In genomic region chr16:30527635-30528178, GRCh38 we compare ENCODE assay signal across 8 cellular contexts. TPM values are rescaled to one million over a fixed set of nuclear protein-coding genes. Genes with fewer than 3 reads are reported as not detected.
A peak's percentile ranks its signal among the peaks of the same experiment; 100 is the strongest.
DNase-seq lines count a peak whose midpoint lies in the region; ATAC-seq, FAIRE-seq and TF ChIP-seq lines count a peak whose summit lies in the region.

No MANE protein-coding gene starts in this region.

- peak; percentile 50 for ATAC-seq in GM12878
- no peak for ATAC-seq in lung (ENCODE audit: insufficient read depth, low FRiP score)
- ATAC-seq in upper lobe of left lung (ENCODE audit: low FRiP score in 2 of 2) = no peak

- TF ChIP-seq RAD21 in GM12878 (IDR thresholded peaks at IDR 0.05; ENCODE audit: insufficient read depth, low read depth, low read length) = no peak

- SMC1A ChIA-PET in GM12878 (lab: Charles Lee; ENCODE audit: uncharacterized antibody, unreplicated experiment) = interaction anchor here (0.8 to 2.0 kb wide), 6 partner anchors 30 to 97 kb away, joined by 3 to 10 read pairs (median 5); partner anchors contain the start of genes DCTPP1 and ITGAL

- peaks cover 2 to 3% of the 10 kb centered on the region in 2 experiments; a peak in 1 of 4 replicates for H3K36me3 ChIP-seq in GM12878 (ENCODE audit: control insufficient read depth in 2 of 2, insufficient read depth in 2 of 2, low read length in 1 of 2)
- peaks cover 0 to 12% of the 10 kb centered on the region in 2 donors for H3K36me3 ChIP-seq in lung (ENCODE audit: control insufficient read depth in 2 of 2, insufficient read depth in 2 of 2, low read length in 2 of 2)
- H3K36me3 ChIP-seq in upper lobe of left lung = peaks cover 0 to 36% (median 19%) of the 10 kb centered on the region in 4 donors

- no peak for TF ChIP-seq CTCF in NB4 (IDR thresholded peaks at IDR 0.05; ENCODE audit: low read depth, low read length)
- TF ChIP-seq CTCF in GM12878 (IDR thresholded peaks at IDR 0.05 in 2 of 3, conservative IDR thresholded peaks at IDR 0.05 in 1 of 3; ENCODE audit: control insufficient read depth in 2 of 3, extremely low read depth in 1 of 3, insufficient read depth in 1 of 3, low read depth in 3 of 3, low read length in 3 of 3) = no peak
- TF ChIP-seq CTCF in lung (IDR thresholded peaks at IDR 0.05; ENCODE audit: control extremely low read depth, extremely low read depth) = no peak
- TF ChIP-seq CTCF in upper lobe of left lung (IDR thresholded peaks at IDR 0.05) = no peak

- peak in 1 of 2 experiments; percentile 8; a peak in 1 of 4 replicates for TF ChIP-seq EP300 in GM12878 (IDR thresholded peaks at IDR 0.05; ENCODE audit: borderline replicate concordance in 1 of 2, control insufficient read depth in 1 of 2, low read depth in 2 of 2, low read length in 2 of 2)
- no peak for TF ChIP-seq EP300 in upper lobe of left lung (IDR thresholded peaks at IDR 0.05)

- 0% methylated on average over 14 of the region's 14 CpGs for WGBS in GM12878 (ENCODE audit: insufficient coverage, insufficient replicate concordance, low lambda C conversion rate, missing lambda C conversion rate)
- WGBS in lung, 2 donors = 5 to 8% methylated on average over 14 of the region's 14 CpGs
- 11 to 12% methylated on average over 12 to 14 of the region's 14 CpGs for WGBS in upper lobe of left lung, 2 donors

- H3K9ac ChIP-seq in GM12878 (ENCODE audit: control insufficient read depth, insufficient read depth, low read length) = peak overlapping the region; percentile 73

- H3K27ac Mint-ChIP-seq in activated CD4-positive, alpha-beta T cell treated with anti-CD3 and anti-CD28 coated beads, Interleukin-2, amount 10 ng/mL, durations not matched to agents 24 days and 14 days = peak overlapping the region; percentile 81

- H3K4me1 ChIP-seq in GM12878 (ENCODE audit: control insufficient read depth, insufficient read depth, low read length) (peaks cover 15% of the 10 kb centered on the region), lung (ENCODE audit: control insufficient read depth in 2 of 2, insufficient read depth in 2 of 2, low read length in 2 of 2) (peaks cover 0 to 5% of the 10 kb centered on the region in 2 donors), upper lobe of left lung (peaks cover 11 to 49% (median 23%) of the 10 kb centered on the region in 4 donors)

- H3K9me3 ChIP-seq in GM12878 (replicated peaks; ENCODE audit: control insufficient read depth, insufficient read depth, low read length) = no peaks in the 10 kb centered on the region
- no peaks in the 10 kb centered on the region for H3K9me3 ChIP-seq in lung (ENCODE audit: control insufficient read depth in 2 of 2, insufficient read depth in 1 of 2, low read length in 1 of 2)
- H3K9me3 ChIP-seq in upper lobe of left lung = no peaks in the 10 kb centered on the region

- BruUV-seq in GM12878 (replicated peaks; lab: Mats Ljungman, UMichigan) = TSS peak; percentile 63

- H3K27ac ChIP-seq in GM12878 (ENCODE audit: control insufficient read depth, insufficient read depth) (peak overlapping the region; percentile 93), lung (ENCODE audit: low read depth in 1 of 2, low read length in 1 of 2) (peak overlapping the region; percentile 74 to 99), upper lobe of left lung (peak overlapping the region; percentile 96 to 99 (median 98))

- POLR2A ChIA-PET in GM12878 (lab: Charles Lee) = interaction anchor here (0.6 to 5.6 kb wide), 13 partner anchors 8 to 201 kb away, joined by 3 to 36 read pairs (median 5); partner anchors contain the start of genes DCTPP1 and ZNF688

- peak overlapping the region; percentile 81 for H3K4me3 Mint-ChIP-seq in activated CD4-positive, alpha-beta T cell treated with anti-CD3 and anti-CD28 coated beads, Interleukin-2, amount 10 ng/mL, durations not matched to agents 24 days and 14 days

- TF ChIP-seq POLR2A in NB4 (IDR thresholded peaks at IDR 0.05; ENCODE audit: extremely low read depth, insufficient read length) (no peak), GM12878 (IDR thresholded peaks at IDR 0.05; ENCODE audit: low read depth, low read length) (no peak), upper lobe of left lung (IDR thresholded peaks at IDR 0.05) (no peak)

- no peaks in the 10 kb centered on the region for H3K9me3 Mint-ChIP-seq in activated CD4-positive, alpha-beta T cell treated with anti-CD3 and anti-CD28 coated beads, Interleukin-2, amount 10 ng/mL, durations not matched to agents 24 days and 14 days

- no peaks in the 10 kb centered on the region for H3K27me3 Mint-ChIP-seq in activated CD4-positive, alpha-beta T cell treated with anti-CD3 and anti-CD28 coated beads, Interleukin-2, amount 10 ng/mL, durations not matched to agents 24 days and 14 days

- DNase-seq in activated CD4-positive, alpha-beta T cell treated with anti-CD3 and anti-CD28 coated beads, Interleukin-2, amount 10 ng/mL, durations not matched to agents 24 days and 14 days = no peak
- no peak for DNase-seq in activated CD4-positive, alpha-beta T cell treated with anti-CD3 and anti-CD28 coated beads for 1 hour
- DNase-seq in NB4 (ENCODE audit: low read depth) = peak; percentile 89
- peak; percentile 33 for DNase-seq in GM12878 (ENCODE audit: low read depth, low spot score)
- no peak for DNase-seq in lung (ENCODE audit: low spot score)
- peak in 1 of 2 donors; percentile 55 for DNase-seq in upper lobe of left lung
- no peak for DNase-seq in T1000 (lab: John Stamatoyannopoulos, UW)
- DNase-seq in NCI-H187 treated with DMSO at 0.1 percent for 48 hours (lab: John Stamatoyannopoulos, UW) = no peak

- H2AFZ ChIP-seq in GM12878 (ENCODE audit: control insufficient read depth, low read depth, low read length) = peak overlapping the region; percentile 89

- peaks cover 15% of the 10 kb centered on the region for H3K36me3 Mint-ChIP-seq in activated CD4-positive, alpha-beta T cell treated with anti-CD3 and anti-CD28 coated beads, Interleukin-2, amount 10 ng/mL, durations not matched to agents 24 days and 14 days (ENCODE audit: low read depth)

- FAIRE-seq in GM12878 (lab: Jason Lieb, UNC) = no peak

- H3K4me3 ChIP-seq in NB4 (ENCODE audit: low read depth, low read length) (peak overlapping the region; percentile 52), GM12878 (peak overlapping the region; percentile 43; the same call in 1 of the 2 replicates), lung (no peak overlapping the region), upper lobe of left lung (peak overlapping the region in 3 of 4 donors; percentile 77 to 93 (median 92))

- CTCF ChIA-PET in GM12878 (lab: Yijun Ruan, JAX) = interaction anchor here (0.7 to 2.6 kb wide), 10 partner anchors 8 to 166 kb away, joined by 3 to 24 read pairs (median 4); partner anchors contain the start of genes DCTPP1 and ZNF764

- no peaks in the 10 kb centered on the region for H4K20me1 ChIP-seq in GM12878 (ENCODE audit: control insufficient read depth, insufficient read depth)

- RAD21 ChIA-PET in GM12878 (lab: Charles Lee; ENCODE audit: unreplicated experiment) = interaction anchor here (0.7 to 1.6 kb wide), 14 partner anchors 8 to 108 kb away, joined by 3 to 17 read pairs (median 4); partner anchors contain the start of genes DCTPP1, SEPHS2 and ZNF764

- peaks cover 23% of the 10 kb centered on the region for H3K4me1 Mint-ChIP-seq in activated CD4-positive, alpha-beta T cell treated with anti-CD3 and anti-CD28 coated beads, Interleukin-2, amount 10 ng/mL, durations not matched to agents 24 days and 14 days

- H3K4me2 ChIP-seq in GM12878 (ENCODE audit: control insufficient read depth, insufficient read depth) = peak overlapping the region; percentile 98

- no peaks in the 10 kb centered on the region for H3K27me3 ChIP-seq in GM12878 (replicated peaks in 1 of 2; ENCODE audit: control insufficient read depth in 2 of 2, insufficient read depth in 2 of 2, low read length in 1 of 2)
- no peaks in the 10 kb centered on the region for H3K27me3 ChIP-seq in lung (ENCODE audit: control insufficient read depth, insufficient read depth)
- H3K27me3 ChIP-seq in upper lobe of left lung = no peaks in the 10 kb centered on the region

- no peaks in the 10 kb centered on the region for H3K79me2 ChIP-seq in GM12878 (ENCODE audit: control insufficient read depth, insufficient read depth, low read length)

- intact Hi-C loops in activated CD4-positive, alpha-beta T cell treated with anti-CD3 and anti-CD28 coated beads, Interleukin-2, amount 10 ng/mL, durations not matched to agents 24 days and 14 days (cut with micrococcal nuclease) = loop anchor here (1.0 to 5.0 kb wide), 7 partner anchors 8 to 155 kb away; partner anchors contain the start of genes DCTPP1, FBRS, ITGAL and MYL11
- intact Hi-C loops in GM12878 (cut with micrococcal nuclease; ENCODE audit: unreplicated experiment) = loop anchor here (1.0 to 2.0 kb wide), 2 partner anchors 55 to 97 kb away; partner anchors contain the start of genes DCTPP1 and ITGAL

- in situ Hi-C loops in GM12878 (cut with MboI) = no loop called here

RNA-seq across cellular contexts. Expression of gene ZNF768, which starts 1.3 kb away (rescaled TPM):
- total RNA-seq in activated CD4-positive, alpha-beta T cell treated with anti-CD3 and anti-CD28 coated beads, Interleukin-2, amount 10 ng/mL, durations not matched to agents 24 days and 14 days = 12.9 and 14.8 TPM in 2 replicates
- total RNA-seq in GM12878 (2013; cell fraction: nucleolus; rRNA removed) = 21.4 and 21.5 TPM in 2 replicates
- 18.3 and 21.3 TPM in 2 replicates for total RNA-seq in GM12878 (2014; rRNA removed)
- total RNA-seq in GM12878 (2014; rRNA removed; fragmentation: Illumina TruSeq; extraction: Trizol) = 9.8 TPM in 2 replicates
- total RNA-seq in GM12878 (2021) = 17.3 and 19.3 TPM in 2 replicates
- polyA plus RNA-seq in GM12878 (2011; ENCODE audit: low read depth) = 9.3 TPM
- polyA plus RNA-seq in GM12878 (2011; rRNA removed) = 8.8 and 13.2 TPM in 2 replicates
- polyA plus RNA-seq in GM12878 (2011; cell fraction: cytosol; rRNA removed) = 22.5 and 28.3 TPM in 2 replicates
- 50.1 and 58.1 TPM in 2 replicates for polyA plus RNA-seq in GM12878 (2011; cell fraction: nucleus; rRNA removed)
- 16.7 and 18.1 TPM in 2 replicates for polyA plus RNA-seq in GM12878 (2012)
- 8.2 and 8.3 TPM in 2 replicates for polyA plus RNA-seq in GM12878 (2014; fragmentation: Illumina TruSeq; extraction: Trizol)
- under 1 TPM; 0.05 to 0.06 TPM for polyA plus RNA-seq in GM12878 (2014; fragmentation: Nextera tagmentation; extraction: Ambion mirVana)
- 23.1 and 24.5 TPM in 2 replicates for polyA plus RNA-seq in GM12878 (2014; rRNA removed)
- 1 to 10 TPM; 2.6 to 2.7 TPM for polyA plus RNA-seq in GM12878 (2016; fragmentation: Nextera tagmentation; extraction: Ambion mirVana)
- polyA minus RNA-seq in GM12878 (2011; rRNA and poly(A)+ RNA removed) = 7.2 and 22.8 TPM in 2 replicates
- 11.4 and 12.8 TPM in 2 replicates for polyA minus RNA-seq in GM12878 (2011; cell fraction: cytosol; rRNA and poly(A)+ RNA removed)
- 5.6 and 10.4 TPM in 2 replicates for polyA minus RNA-seq in GM12878 (2011; cell fraction: nucleus; rRNA and poly(A)+ RNA removed)
- 10 to 100 TPM; 17.9 to 33.9 TPM for total RNA-seq in lung
- 10 to 100 TPM; 20.0 to 45.1 TPM for polyA plus RNA-seq in lung
- total RNA-seq in upper lobe of left lung = 10 to 100 TPM; 27.3 to 58.7 (median 34.8) TPM

RNA-seq across cellular contexts. Expression of gene ZNF747, which starts 7.0 kb away (rescaled TPM):
- 10.5 and 13.6 TPM in 2 replicates for total RNA-seq in activated CD4-positive, alpha-beta T cell treated with anti-CD3 and anti-CD28 coated beads, Interleukin-2, amount 10 ng/mL, durations not matched to agents 24 days and 14 days
- 18.5 and 22.3 TPM in 2 replicates for total RNA-seq in GM12878 (2013; cell fraction: nucleolus; rRNA removed)
- total RNA-seq in GM12878 (2014; rRNA removed) (13.0 and 14.3 TPM in 2 replicates), GM12878 (2014; rRNA removed; fragmentation: Illumina TruSeq; extraction: Trizol) (5.0 and 5.8 TPM in 2 replicates), GM12878 (2021) (10.7 and 12.0 TPM in 2 replicates), lung (10 to 100 TPM; 11.2 to 11.7 TPM), upper lobe of left lung (10 to 100 TPM; 11.0 to 15.5 (median 11.5) TPM)
- 2.4 TPM for polyA plus RNA-seq in GM12878 (2011; ENCODE audit: low read depth)
- polyA plus RNA-seq in GM12878 (2011; rRNA removed) (2.7 and 3.3 TPM in 2 replicates), GM12878 (2014; fragmentation: Illumina TruSeq; extraction: Trizol) (5.1 and 5.7 TPM in 2 replicates), GM12878 (2014; fragmentation: Nextera tagmentation; extraction: Ambion mirVana) (1 to 10 TPM; 1.0 to 1.2 TPM), GM12878 (2014; rRNA removed) (11.5 and 12.1 TPM in 2 replicates), GM12878 (2016; fragmentation: Nextera tagmentation; extraction: Ambion mirVana) (1 to 10 TPM; 8.6 to 8.8 TPM), lung (1 to 10 TPM; 7.1 to 7.2 TPM)
- polyA plus RNA-seq in GM12878 (2011; cell fraction: cytosol; rRNA removed) = 4.7 and 5.0 TPM in 2 replicates
- 3.3 and 4.6 TPM in 2 replicates for polyA plus RNA-seq in GM12878 (2011; cell fraction: nucleus; rRNA removed)
- polyA plus RNA-seq in GM12878 (2012) = 4.5 TPM in 2 replicates
- polyA minus RNA-seq in GM12878 (2011; rRNA and poly(A)+ RNA removed) = 5.1 and 6.7 TPM in 2 replicates
- polyA minus RNA-seq in GM12878 (2011; cell fraction: cytosol; rRNA and poly(A)+ RNA removed) = 2.3 and 3.8 TPM in 2 replicates
- 6.5 and 10.4 TPM in 2 replicates for polyA minus RNA-seq in GM12878 (2011; cell fraction: nucleus; rRNA and poly(A)+ RNA removed)

RNA-seq across cellular contexts. Expression of gene ZNF764, which starts 30.5 kb away (rescaled TPM):
- 13.9 and 14.9 TPM in 2 replicates for total RNA-seq in activated CD4-positive, alpha-beta T cell treated with anti-CD3 and anti-CD28 coated beads, Interleukin-2, amount 10 ng/mL, durations not matched to agents 24 days and 14 days
- total RNA-seq in GM12878 (2013; cell fraction: nucleolus; rRNA removed) = 16.0 TPM in 2 replicates
- total RNA-seq in GM12878 (2014; rRNA removed) (9.0 and 9.2 TPM in 2 replicates), GM12878 (2014; rRNA removed; fragmentation: Illumina TruSeq; extraction: Trizol) (3.4 and 3.5 TPM in 2 replicates), GM12878 (2021) (11.2 and 11.9 TPM in 2 replicates), lung (10 to 100 TPM; 10.4 to 12.6 TPM), upper lobe of left lung (10 to 100 TPM in 4 of 6 donors, 1 to 10 TPM in 2; 7.6 to 18.9 (median 10.6) TPM)
- 3.2 TPM for polyA plus RNA-seq in GM12878 (2011; ENCODE audit: low read depth)
- polyA plus RNA-seq in GM12878 (2011; rRNA removed) (2.7 and 2.8 TPM in 2 replicates), GM12878 (2014; fragmentation: Illumina TruSeq; extraction: Trizol) (2.8 and 3.2 TPM in 2 replicates), GM12878 (2014; fragmentation: Nextera tagmentation; extraction: Ambion mirVana) (1 to 10 TPM in 1 of 2 experiments, under 1 TPM in 1; 0.61 to 1.6 TPM), GM12878 (2014; rRNA removed) (9.5 and 10.8 TPM in 2 replicates), GM12878 (2016; fragmentation: Nextera tagmentation; extraction: Ambion mirVana) (1 to 10 TPM; 4.2 to 4.8 TPM), lung (1 to 10 TPM; 4.9 to 6.1 TPM)
- polyA plus RNA-seq in GM12878 (2011; cell fraction: cytosol; rRNA removed) = 5.7 and 5.8 TPM in 2 replicates
- 5.2 and 7.8 TPM in 2 replicates for polyA plus RNA-seq in GM12878 (2011; cell fraction: nucleus; rRNA removed)
- 5.6 and 6.1 TPM in 2 replicates for polyA plus RNA-seq in GM12878 (2012)
- polyA minus RNA-seq in GM12878 (2011; rRNA and poly(A)+ RNA removed) = 1.6 and 3.5 TPM in 2 replicates
- 4.0 and 4.4 TPM in 2 replicates for polyA minus RNA-seq in GM12878 (2011; cell fraction: cytosol; rRNA and poly(A)+ RNA removed)
- 2.8 and 4.6 TPM in 2 replicates for polyA minus RNA-seq in GM12878 (2011; cell fraction: nucleus; rRNA and poly(A)+ RNA removed)

RNA-seq across cellular contexts. Expression of gene ZNF688, which starts 43.8 kb away (rescaled TPM):
- total RNA-seq in activated CD4-positive, alpha-beta T cell treated with anti-CD3 and anti-CD28 coated beads, Interleukin-2, amount 10 ng/mL, durations not matched to agents 24 days and 14 days = 6.6 and 8.0 TPM in 2 replicates
- total RNA-seq in GM12878 (2013; cell fraction: nucleolus; rRNA removed) = 16.5 and 18.2 TPM in 2 replicates
- total RNA-seq in GM12878 (2014; rRNA removed) (12.5 and 13.6 TPM in 2 replicates), GM12878 (2014; rRNA removed; fragmentation: Illumina TruSeq; extraction: Trizol) (7.4 and 8.6 TPM in 2 replicates), GM12878 (2021) (9.2 and 12.6 TPM in 2 replicates), lung (10 to 100 TPM in 1 of 2 donors, 1 to 10 TPM in 1; 8.6 to 22.6 TPM), upper lobe of left lung (10 to 100 TPM; 15.0 to 34.6 (median 18.8) TPM)
- 1.7 TPM for polyA plus RNA-seq in GM12878 (2011; ENCODE audit: low read depth)
- polyA plus RNA-seq in GM12878 (2011; rRNA removed) (6.0 and 6.3 TPM in 2 replicates), GM12878 (2014; fragmentation: Illumina TruSeq; extraction: Trizol) (2.7 and 8.5 TPM in 2 replicates), GM12878 (2014; fragmentation: Nextera tagmentation; extraction: Ambion mirVana) (under 1 TPM; 0.14 to 0.88 TPM), GM12878 (2014; rRNA removed) (12.9 and 13.7 TPM in 2 replicates), GM12878 (2016; fragmentation: Nextera tagmentation; extraction: Ambion mirVana) (10 to 100 TPM; 16.2 to 17.4 TPM), lung (10 to 100 TPM; 10.5 to 23.3 TPM)
- polyA plus RNA-seq in GM12878 (2011; cell fraction: cytosol; rRNA removed) = 5.5 and 8.8 TPM in 2 replicates
- polyA plus RNA-seq in GM12878 (2011; cell fraction: nucleus; rRNA removed) = 8.9 and 11.8 TPM in 2 replicates
- 5.8 and 8.9 TPM in 2 replicates for polyA plus RNA-seq in GM12878 (2012)
- polyA minus RNA-seq in GM12878 (2011; rRNA and poly(A)+ RNA removed) = 1.2 and 2.8 TPM in 2 replicates
- 2.0 and 2.2 TPM in 2 replicates for polyA minus RNA-seq in GM12878 (2011; cell fraction: cytosol; rRNA and poly(A)+ RNA removed)
- 5.1 and 8.8 TPM in 2 replicates for polyA minus RNA-seq in GM12878 (2011; cell fraction: nucleus; rRNA and poly(A)+ RNA removed)

RNA-seq across cellular contexts. Expression of gene ITGAL, which starts 55.2 kb away (rescaled TPM):
- total RNA-seq in activated CD4-positive, alpha-beta T cell treated with anti-CD3 and anti-CD28 coated beads, Interleukin-2, amount 10 ng/mL, durations not matched to agents 24 days and 14 days = 264 and 267 TPM in 2 replicates
- 150 and 164 TPM in 2 replicates for total RNA-seq in GM12878 (2013; cell fraction: nucleolus; rRNA removed)
- total RNA-seq in GM12878 (2014; rRNA removed) (62.8 and 91.0 TPM in 2 replicates), GM12878 (2014; rRNA removed; fragmentation: Illumina TruSeq; extraction: Trizol) (56.2 and 65.6 TPM in 2 replicates), GM12878 (2021) (170 TPM in 2 replicates), lung (10 to 100 TPM; 14.4 to 48.1 TPM), upper lobe of left lung (100 to 1,000 TPM in 1 of 6 donors, 10 to 100 TPM in 5; 22.8 to 138 (median 67.0) TPM)
- 33.4 TPM for polyA plus RNA-seq in GM12878 (2011; ENCODE audit: low read depth)
- polyA plus RNA-seq in GM12878 (2011; rRNA removed) (73.8 and 97.2 TPM in 2 replicates), GM12878 (2014; fragmentation: Illumina TruSeq; extraction: Trizol) (140 and 185 TPM in 2 replicates), GM12878 (2014; fragmentation: Nextera tagmentation; extraction: Ambion mirVana) (10 to 100 TPM; 10.7 to 12.1 TPM), GM12878 (2014; rRNA removed) (96.5 and 104 TPM in 2 replicates), GM12878 (2016; fragmentation: Nextera tagmentation; extraction: Ambion mirVana) (100 to 1,000 TPM; 109 to 111 TPM), lung (10 to 100 TPM; 15.2 to 32.8 TPM)
- 104 and 127 TPM in 2 replicates for polyA plus RNA-seq in GM12878 (2011; cell fraction: cytosol; rRNA removed)
- 199 and 213 TPM in 2 replicates for polyA plus RNA-seq in GM12878 (2011; cell fraction: nucleus; rRNA removed)
- polyA plus RNA-seq in GM12878 (2012) = 64.4 and 120 TPM in 2 replicates
- 106 and 131 TPM in 2 replicates for polyA minus RNA-seq in GM12878 (2011; rRNA and poly(A)+ RNA removed)
- polyA minus RNA-seq in GM12878 (2011; cell fraction: cytosol; rRNA and poly(A)+ RNA removed) = 80.5 and 81.6 TPM in 2 replicates
- 99.7 and 175 TPM in 2 replicates for polyA minus RNA-seq in GM12878 (2011; cell fraction: nucleus; rRNA and poly(A)+ RNA removed)

Comparison
In these comparisons a context has a peak if more than half of its experiments do, and no peak if none do; other contexts are left out.
1. DNase-seq: peak in NB4 (single experiment) and GM12878 (single experiment); none in activated CD4-positive, alpha-beta T cell treated with anti-CD3 and anti-CD28 coated beads, Interleukin-2, amount 10 ng/mL, durations not matched to agents 24 days and 14 days (single experiment), activated CD4-positive, alpha-beta T cell treated with anti-CD3 and anti-CD28 coated beads for 1 hour (single experiment), lung (single experiment), T1000 (single experiment) and NCI-H187 treated with DMSO at 0.1 percent for 48 hours (single experiment).
2. Peak in every context shown above with its lines, with median percentiles within 50 percentile points of each other: H3K27ac ChIP-seq.